ENCODE assay signal across 1 cellular context in the genomic region with DNA sequence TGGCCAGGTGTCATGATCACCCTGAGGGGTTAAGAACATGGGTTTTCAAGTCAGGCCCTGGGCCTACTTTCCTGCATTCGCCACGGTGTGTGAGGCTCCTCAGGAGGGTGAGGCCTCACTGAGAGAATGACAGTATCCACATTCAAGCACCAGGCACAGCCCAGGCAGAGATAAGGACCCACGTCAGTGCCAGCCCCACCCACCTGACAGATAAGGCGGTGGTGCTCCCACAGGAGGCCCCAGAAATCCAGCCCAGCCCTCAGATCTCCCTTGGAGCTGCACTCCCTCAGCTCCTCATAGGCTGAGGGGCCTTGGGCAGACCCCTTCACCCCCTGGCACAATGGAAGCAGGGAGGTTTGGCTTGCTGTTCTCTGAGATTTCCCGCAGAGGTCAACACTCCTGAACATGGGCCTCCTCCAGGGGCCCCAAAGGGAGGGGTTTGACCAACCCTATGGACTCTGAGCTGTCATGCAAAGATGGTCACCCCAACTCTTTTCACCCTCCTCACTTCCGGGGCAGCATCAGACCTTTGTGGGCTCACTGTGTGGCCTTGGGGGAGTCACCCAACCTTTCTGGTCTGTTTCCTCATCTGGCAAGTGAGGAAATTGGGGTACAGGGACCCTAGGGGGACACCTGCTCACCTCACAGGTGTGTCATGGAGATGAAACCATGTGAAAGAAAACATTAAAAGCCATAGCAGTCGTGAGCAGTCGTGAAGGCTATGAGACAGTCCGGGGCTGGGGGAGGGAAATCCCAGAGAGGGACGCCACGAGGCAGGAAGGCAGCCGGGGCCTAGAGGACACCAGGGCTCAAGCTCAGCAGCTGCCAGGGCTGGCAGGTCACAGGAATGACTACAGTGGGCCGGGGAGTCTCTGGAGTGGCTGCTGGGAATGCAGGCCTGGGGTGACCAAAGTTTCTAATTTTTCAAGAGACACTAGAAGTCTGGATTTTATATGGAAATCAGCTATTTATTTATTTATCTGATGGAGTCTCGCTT.
TF ChIP-seq lines count a peak whose summit lies in the region.

No MANE protein-coding gene starts in this region.

TF ChIP-seq in K562, 482 proteins besides CTCF, POLR2A, EP300 and RAD21 (continues in another document):
- TF ChIP-seq BMI1 (IDR thresholded peaks at IDR 0.05; ENCODE audit: low read length), result no peak
- no peak for TF ChIP-seq DACH1 (IDR thresholded peaks at IDR 0.05; ENCODE audit: partially characterized antibody)
- peak; percentile 83; the same call in 1 of the 2 replicates for TF ChIP-seq KLF6 (CRISPR knock-in tag; IDR thresholded peaks at IDR 0.05; ENCODE audit: borderline replicate concordance)
- TF ChIP-seq RCOR1 (IDR thresholded peaks at IDR 0.05; ENCODE audit: borderline replicate concordance in 1 of 2, low read depth in 2 of 2, low read length in 2 of 2), result peak in 1 of 2 experiments; percentile 34; a peak in 1 of 4 replicates
- TF ChIP-seq, protein P1, sequence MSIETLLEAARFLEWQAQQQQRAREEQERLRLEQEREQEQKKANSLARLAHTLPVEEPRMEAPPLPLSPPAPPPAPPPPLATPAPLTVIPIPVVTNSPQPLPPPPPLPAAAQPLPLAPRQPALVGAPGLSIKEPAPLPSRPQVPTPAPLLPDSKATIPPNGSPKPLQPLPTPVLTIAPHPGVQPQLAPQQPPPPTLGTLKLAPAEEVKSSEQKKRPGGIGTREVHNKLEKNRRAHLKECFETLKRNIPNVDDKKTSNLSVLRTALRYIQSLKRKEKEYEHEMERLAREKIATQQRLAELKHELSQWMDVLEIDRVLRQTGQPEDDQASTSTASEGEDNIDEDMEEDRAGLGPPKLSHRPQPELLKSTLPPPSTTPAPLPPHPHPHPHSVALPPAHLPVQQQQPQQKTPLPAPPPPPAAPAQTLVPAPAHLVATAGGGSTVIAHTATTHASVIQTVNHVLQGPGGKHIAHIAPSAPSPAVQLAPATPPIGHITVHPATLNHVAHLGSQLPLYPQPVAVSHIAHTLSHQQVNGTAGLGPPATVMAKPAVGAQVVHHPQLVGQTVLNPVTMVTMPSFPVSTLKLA (conservative IDR thresholded peaks at IDR 0.05), result peak in 1 of 2 experiments; percentile 57; a peak in 2 of 4 replicates
- TF ChIP-seq, protein P2, sequence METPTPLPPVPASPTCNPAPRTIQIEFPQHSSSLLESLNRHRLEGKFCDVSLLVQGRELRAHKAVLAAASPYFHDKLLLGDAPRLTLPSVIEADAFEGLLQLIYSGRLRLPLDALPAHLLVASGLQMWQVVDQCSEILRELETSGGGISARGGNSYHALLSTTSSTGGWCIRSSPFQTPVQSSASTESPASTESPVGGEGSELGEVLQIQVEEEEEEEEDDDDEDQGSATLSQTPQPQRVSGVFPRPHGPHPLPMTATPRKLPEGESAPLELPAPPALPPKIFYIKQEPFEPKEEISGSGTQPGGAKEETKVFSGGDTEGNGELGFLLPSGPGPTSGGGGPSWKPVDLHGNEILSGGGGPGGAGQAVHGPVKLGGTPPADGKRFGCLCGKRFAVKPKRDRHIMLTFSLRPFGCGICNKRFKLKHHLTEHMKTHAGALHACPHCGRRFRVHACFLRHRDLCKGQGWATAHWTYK (CRISPR knock-in tag; IDR thresholded peaks at IDR 0.05), result peak; percentile 71; the same call in 1 of the 2 replicates
- TF ChIP-seq ZNF121 (CRISPR knock-in tag; conservative IDR thresholded peaks at IDR 0.05), result no peak
- no peak for TF ChIP-seq CBX8 (IDR thresholded peaks at IDR 0.05; ENCODE audit: borderline replicate concordance, extremely low read depth, low read depth, low read length, poor library complexity, severe bottlenecking)
- no peak for TF ChIP-seq KLF10 (CRISPR knock-in tag; IDR thresholded peaks at IDR 0.05)
- TF ChIP-seq LEF1 (IDR thresholded peaks at IDR 0.05), result peak; percentile 63
- peak; percentile 47; the same call in 1 of the 2 replicates for TF ChIP-seq ZKSCAN1 (IDR thresholded peaks at IDR 0.05; ENCODE audit: low read depth, low read length)
- TF ChIP-seq, protein P3, sequence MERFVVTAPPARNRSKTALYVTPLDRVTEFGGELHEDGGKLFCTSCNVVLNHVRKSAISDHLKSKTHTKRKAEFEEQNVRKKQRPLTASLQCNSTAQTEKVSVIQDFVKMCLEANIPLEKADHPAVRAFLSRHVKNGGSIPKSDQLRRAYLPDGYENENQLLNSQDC (CRISPR knock-in tag; IDR thresholded peaks at IDR 0.05), result no peak
- TF ChIP-seq, protein P4, sequence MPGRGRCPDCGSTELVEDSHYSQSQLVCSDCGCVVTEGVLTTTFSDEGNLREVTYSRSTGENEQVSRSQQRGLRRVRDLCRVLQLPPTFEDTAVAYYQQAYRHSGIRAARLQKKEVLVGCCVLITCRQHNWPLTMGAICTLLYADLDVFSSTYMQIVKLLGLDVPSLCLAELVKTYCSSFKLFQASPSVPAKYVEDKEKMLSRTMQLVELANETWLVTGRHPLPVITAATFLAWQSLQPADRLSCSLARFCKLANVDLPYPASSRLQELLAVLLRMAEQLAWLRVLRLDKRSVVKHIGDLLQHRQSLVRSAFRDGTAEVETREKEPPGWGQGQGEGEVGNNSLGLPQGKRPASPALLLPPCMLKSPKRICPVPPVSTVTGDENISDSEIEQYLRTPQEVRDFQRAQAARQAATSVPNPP (IDR thresholded peaks at IDR 0.05; ENCODE audit: borderline replicate concordance, insufficient read depth, insufficient read length), result no peak
- TF ChIP-seq, protein P5, sequence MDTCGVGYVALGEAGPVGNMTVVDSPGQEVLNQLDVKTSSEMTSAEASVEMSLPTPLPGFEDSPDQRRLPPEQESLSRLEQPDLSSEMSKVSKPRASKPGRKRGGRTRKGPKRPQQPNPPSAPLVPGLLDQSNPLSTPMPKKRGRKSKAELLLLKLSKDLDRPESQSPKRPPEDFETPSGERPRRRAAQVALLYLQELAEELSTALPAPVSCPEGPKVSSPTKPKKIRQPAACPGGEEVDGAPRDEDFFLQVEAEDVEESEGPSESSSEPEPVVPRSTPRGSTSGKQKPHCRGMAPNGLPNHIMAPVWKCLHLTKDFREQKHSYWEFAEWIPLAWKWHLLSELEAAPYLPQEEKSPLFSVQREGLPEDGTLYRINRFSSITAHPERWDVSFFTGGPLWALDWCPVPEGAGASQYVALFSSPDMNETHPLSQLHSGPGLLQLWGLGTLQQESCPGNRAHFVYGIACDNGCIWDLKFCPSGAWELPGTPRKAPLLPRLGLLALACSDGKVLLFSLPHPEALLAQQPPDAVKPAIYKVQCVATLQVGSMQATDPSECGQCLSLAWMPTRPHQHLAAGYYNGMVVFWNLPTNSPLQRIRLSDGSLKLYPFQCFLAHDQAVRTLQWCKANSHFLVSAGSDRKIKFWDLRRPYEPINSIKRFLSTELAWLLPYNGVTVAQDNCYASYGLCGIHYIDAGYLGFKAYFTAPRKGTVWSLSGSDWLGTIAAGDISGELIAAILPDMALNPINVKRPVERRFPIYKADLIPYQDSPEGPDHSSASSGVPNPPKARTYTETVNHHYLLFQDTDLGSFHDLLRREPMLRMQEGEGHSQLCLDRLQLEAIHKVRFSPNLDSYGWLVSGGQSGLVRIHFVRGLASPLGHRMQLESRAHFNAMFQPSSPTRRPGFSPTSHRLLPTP (IDR thresholded peaks at IDR 0.05; ENCODE audit: borderline replicate concordance, extremely low read depth, insufficient read length), result no peak
- no peak for TF ChIP-seq XRCC3 (IDR thresholded peaks at IDR 0.05)
- peak; percentile 79 for TF ChIP-seq SMARCE1 (IDR thresholded peaks at IDR 0.05)
- TF ChIP-seq ZNF444 (CRISPR knock-in tag; IDR thresholded peaks at IDR 0.05), result no peak
- peak; percentile 58 for TF ChIP-seq MYC (IDR thresholded peaks at IDR 0.05; ENCODE audit: low read depth, low read length)
- TF ChIP-seq MYC (CRISPR knock-in tag; IDR thresholded peaks at IDR 0.05; ENCODE audit: borderline replicate concordance, low read depth), result no peak
- peak; percentile 43 for TF ChIP-seq BHLHE40 (IDR thresholded peaks at IDR 0.05; ENCODE audit: low read length)
- TF ChIP-seq TBL1XR1 (IDR thresholded peaks at IDR 0.05; ENCODE audit: low read length in 2 of 2), result 0 out of 4 replicates have a peak, but pooled peaks of 1 of the 2 experiments have one; percentile 33
- TF ChIP-seq, protein P6, sequence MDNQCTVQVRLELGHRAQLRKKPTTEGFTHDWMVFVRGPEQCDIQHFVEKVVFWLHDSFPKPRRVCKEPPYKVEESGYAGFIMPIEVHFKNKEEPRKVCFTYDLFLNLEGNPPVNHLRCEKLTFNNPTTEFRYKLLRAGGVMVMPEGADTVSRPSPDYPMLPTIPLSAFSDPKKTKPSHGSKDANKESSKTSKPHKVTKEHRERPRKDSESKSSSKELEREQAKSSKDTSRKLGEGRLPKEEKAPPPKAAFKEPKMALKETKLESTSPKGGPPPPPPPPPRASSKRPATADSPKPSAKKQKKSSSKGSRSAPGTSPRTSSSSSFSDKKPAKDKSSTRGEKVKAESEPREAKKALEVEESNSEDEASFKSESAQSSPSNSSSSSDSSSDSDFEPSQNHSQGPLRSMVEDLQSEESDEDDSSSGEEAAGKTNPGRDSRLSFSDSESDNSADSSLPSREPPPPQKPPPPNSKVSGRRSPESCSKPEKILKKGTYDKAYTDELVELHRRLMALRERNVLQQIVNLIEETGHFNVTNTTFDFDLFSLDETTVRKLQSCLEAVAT (IDR thresholded peaks at IDR 0.05), result no peak
- peak; percentile 81; the same call in 1 of the 2 replicates for TF ChIP-seq KLF1 (tag; IDR thresholded peaks at IDR 0.05)
- TF ChIP-seq, protein P7, sequence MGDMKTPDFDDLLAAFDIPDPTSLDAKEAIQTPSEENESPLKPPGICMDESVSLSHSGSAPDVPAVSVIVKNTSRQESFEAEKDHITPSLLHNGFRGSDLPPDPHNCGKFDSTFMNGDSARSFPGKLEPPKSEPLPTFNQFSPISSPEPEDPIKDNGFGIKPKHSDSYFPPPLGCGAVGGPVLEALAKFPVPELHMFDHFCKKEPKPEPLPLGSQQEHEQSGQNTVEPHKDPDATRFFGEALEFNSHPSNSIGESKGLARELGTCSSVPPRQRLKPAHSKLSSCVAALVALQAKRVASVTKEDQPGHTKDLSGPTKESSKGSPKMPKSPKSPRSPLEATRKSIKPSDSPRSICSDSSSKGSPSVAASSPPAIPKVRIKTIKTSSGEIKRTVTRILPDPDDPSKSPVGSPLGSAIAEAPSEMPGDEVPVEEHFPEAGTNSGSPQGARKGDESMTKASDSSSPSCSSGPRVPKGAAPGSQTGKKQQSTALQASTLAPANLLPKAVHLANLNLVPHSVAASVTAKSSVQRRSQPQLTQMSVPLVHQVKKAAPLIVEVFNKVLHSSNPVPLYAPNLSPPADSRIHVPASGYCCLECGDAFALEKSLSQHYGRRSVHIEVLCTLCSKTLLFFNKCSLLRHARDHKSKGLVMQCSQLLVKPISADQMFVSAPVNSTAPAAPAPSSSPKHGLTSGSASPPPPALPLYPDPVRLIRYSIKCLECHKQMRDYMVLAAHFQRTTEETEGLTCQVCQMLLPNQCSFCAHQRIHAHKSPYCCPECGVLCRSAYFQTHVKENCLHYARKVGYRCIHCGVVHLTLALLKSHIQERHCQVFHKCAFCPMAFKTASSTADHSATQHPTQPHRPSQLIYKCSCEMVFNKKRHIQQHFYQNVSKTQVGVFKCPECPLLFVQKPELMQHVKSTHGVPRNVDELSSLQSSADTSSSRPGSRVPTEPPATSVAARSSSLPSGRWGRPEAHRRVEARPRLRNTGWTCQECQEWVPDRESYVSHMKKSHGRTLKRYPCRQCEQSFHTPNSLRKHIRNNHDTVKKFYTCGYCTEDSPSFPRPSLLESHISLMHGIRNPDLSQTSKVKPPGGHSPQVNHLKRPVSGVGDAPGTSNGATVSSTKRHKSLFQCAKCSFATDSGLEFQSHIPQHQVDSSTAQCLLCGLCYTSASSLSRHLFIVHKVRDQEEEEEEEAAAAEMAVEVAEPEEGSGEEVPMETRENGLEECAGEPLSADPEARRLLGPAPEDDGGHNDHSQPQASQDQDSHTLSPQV (IDR thresholded peaks at IDR 0.05), result peak; percentile 78
- TF ChIP-seq, protein P8, sequence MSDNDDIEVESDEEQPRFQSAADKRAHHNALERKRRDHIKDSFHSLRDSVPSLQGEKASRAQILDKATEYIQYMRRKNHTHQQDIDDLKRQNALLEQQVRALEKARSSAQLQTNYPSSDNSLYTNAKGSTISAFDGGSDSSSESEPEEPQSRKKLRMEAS (CRISPR knock-in tag; IDR thresholded peaks at IDR 0.05), result no peak
- TF ChIP-seq ZFP36 (IDR thresholded peaks at IDR 0.05; ENCODE audit: low read depth, low read length, partially characterized antibody), result peak; percentile 44
- TF ChIP-seq TCF7 (IDR thresholded peaks at IDR 0.05; ENCODE audit: borderline replicate concordance), result 0 out of 2 replicates have a peak, but pooled peaks have one; percentile 20
- TF ChIP-seq GABPB2 (CRISPR knock-in tag; conservative IDR thresholded peaks at IDR 0.05), result no peak
- TF ChIP-seq POLR2H (tag; IDR thresholded peaks at IDR 0.05; ENCODE audit: low read depth), result no peak
- no peak for TF ChIP-seq ZNF561 (CRISPR knock-in tag; conservative IDR thresholded peaks at IDR 0.05)
- TF ChIP-seq ZEB2 (IDR thresholded peaks at IDR 0.05), result peak; percentile 24; the same call in 1 of the 2 replicates
- no peak for TF ChIP-seq WHSC1 (IDR thresholded peaks at IDR 0.05; ENCODE audit: low read length)
- TF ChIP-seq ZNF717 (CRISPR knock-in tag; IDR thresholded peaks at IDR 0.05), result no peak
- no peak; the same call in 1 of the 2 replicates for TF ChIP-seq FOXJ2 (tag; IDR thresholded peaks at IDR 0.05)
- TF ChIP-seq GABPA (tag; conservative IDR thresholded peaks at IDR 0.05; ENCODE audit: low read depth), result 0 out of 2 replicates have a peak, but pooled peaks have one; percentile 21
- TF ChIP-seq STAT5A (IDR thresholded peaks at IDR 0.05; ENCODE audit: borderline replicate concordance, low read length), result no peak
- TF ChIP-seq HNRNPL (IDR thresholded peaks at IDR 0.05; ENCODE audit: low read depth, low read length), result 0 out of 2 replicates have a peak, but pooled peaks have one; percentile 39
- peak in 1 of 2 experiments; percentile 31; a peak in 3 of 4 replicates for TF ChIP-seq NRF1 (conservative IDR thresholded peaks at IDR 0.05 in 1 of 2, IDR thresholded peaks at IDR 0.05 in 1 of 2)
- peak; percentile 77 for TF ChIP-seq KDM5B (IDR thresholded peaks at IDR 0.05; ENCODE audit: insufficient replicate concordance, low read depth, low read length)
- TF ChIP-seq ZNF263 (CRISPR knock-in tag; IDR thresholded peaks at IDR 0.05; ENCODE audit: borderline replicate concordance), result peak; percentile 99
- TF ChIP-seq, protein P9, sequence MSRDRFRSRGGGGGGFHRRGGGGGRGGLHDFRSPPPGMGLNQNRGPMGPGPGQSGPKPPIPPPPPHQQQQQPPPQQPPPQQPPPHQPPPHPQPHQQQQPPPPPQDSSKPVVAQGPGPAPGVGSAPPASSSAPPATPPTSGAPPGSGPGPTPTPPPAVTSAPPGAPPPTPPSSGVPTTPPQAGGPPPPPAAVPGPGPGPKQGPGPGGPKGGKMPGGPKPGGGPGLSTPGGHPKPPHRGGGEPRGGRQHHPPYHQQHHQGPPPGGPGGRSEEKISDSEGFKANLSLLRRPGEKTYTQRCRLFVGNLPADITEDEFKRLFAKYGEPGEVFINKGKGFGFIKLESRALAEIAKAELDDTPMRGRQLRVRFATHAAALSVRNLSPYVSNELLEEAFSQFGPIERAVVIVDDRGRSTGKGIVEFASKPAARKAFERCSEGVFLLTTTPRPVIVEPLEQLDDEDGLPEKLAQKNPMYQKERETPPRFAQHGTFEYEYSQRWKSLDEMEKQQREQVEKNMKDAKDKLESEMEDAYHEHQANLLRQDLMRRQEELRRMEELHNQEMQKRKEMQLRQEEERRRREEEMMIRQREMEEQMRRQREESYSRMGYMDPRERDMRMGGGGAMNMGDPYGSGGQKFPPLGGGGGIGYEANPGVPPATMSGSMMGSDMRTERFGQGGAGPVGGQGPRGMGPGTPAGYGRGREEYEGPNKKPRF (IDR thresholded peaks at IDR 0.05; ENCODE audit: low read depth, low read length), result no peak
- TF ChIP-seq CBFA2T3 (IDR thresholded peaks at IDR 0.05), result peak; percentile 51
- TF ChIP-seq TAF7 (tag; IDR thresholded peaks at IDR 0.05), result no peak
- TF ChIP-seq ZNF695 (CRISPR knock-in tag; IDR thresholded peaks at IDR 0.05), result no peak
